21 cellular contexts compared by ENCODE assay signal in genomic region chr5:44909009-44909408, GRCh38.
"Had no signal": no experiment of that assay in that cellular context is flagged by ENCODE, and none has a peak within 500 bp of the region (broad histone marks: within the 10 kb centered on the region; RNA-seq: fewer than 3 reads in every experiment).

No MANE protein-coding gene starts in this region.

- H3K27ac ChIP-seq: RWPE1, SJSA1, SK-N-MC had no signal

- H3K4me3 ChIP-seq: MG63, SJSA1, SK-N-MC had no signal

- H3K9me3 ChIP-seq: MG63, SJSA1 had no signal

- H3K36me3 ChIP-seq: MG63, SJSA1 had no signal

- DNase-seq: IMR-90, Karpas-422, KG1, MG63, NCI-H1092, NCI-H1105 treated with DMSO at 0.1 percent for 48 hours, NCI-H1436, NCI-H187, NCI-H2029, NCI-H2081 treated with DMSO at 0.1 percent for 48 hours, NCI-H2171, NCI-H226, NCI-H524, NCI-H69, NCI-H774, SIG-M5 had no signal

- H3K27me3 ChIP-seq: SJSA1 had no signal

- ATAC-seq: HepG2, Panc1 had no signal
